ENCODE assay signal across 1 cellular context in the genomic region with DNA sequence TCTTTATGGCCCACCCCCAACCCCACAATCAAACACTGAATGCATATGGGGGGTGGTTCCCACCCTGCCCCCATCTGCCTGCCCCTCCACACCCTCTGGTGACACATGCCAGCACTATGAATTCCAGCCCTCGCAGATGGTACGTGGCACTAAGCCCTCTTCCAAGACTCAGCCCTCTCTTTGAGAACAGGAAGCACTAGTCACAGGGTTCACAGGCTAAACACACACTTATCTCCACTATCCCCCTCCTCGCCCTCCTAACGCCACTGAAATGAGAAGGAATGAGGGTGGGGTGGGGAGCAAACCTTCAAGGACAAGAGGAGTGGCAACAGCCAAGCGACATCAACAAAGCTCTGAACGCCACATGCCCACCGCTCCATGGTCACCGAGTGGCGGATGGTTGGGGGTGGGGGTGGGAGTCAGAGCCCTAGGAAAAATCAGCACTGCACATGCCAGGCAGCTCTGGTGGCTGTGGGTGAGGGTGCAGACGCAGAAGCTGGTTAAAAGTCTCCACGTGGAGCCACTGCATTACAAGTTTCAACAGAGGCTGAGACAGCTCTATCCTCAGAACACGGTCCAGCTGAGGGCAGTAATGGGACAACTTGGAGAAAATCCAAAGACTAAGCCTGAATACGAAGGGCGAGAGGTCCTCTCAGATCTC.
TF ChIP-seq lines count a peak whose summit lies in the region.

No MANE protein-coding gene starts in this region.

TF ChIP-seq in HCT116, 20 proteins besides CTCF, POLR2A, EP300 and RAD21:
- TF ChIP-seq ZBTB33 (IDR thresholded peaks at IDR 0.05; ENCODE audit: extremely low read depth, insufficient replicate concordance, low read length) (no peak), SP1 (IDR thresholded peaks at IDR 0.05; ENCODE audit: low read depth) (peak; percentile 60), MAX (IDR thresholded peaks at IDR 0.05) (peak; percentile 61)
